Comparison of ENCODE assay signal across 7 cellular contexts in the genomic region with DNA sequence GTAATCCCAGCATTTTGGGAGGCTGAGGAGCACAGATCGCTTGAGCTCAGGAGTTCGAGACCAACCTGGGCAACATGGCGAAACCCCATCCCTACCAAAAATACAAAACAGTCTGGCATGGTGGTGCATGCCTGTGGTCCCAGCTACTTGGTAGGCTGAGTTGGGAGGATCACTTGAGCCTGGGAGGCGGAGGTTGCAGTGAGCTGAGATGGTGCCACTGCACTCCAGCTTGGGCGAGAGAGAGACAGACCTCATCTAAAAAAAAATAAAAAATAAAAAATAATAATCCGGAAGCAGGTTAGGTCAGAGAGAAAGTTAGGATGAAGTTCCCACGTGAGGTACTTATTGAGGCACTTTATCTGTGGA. TPM values are rescaled to one million over a fixed set of nuclear protein-coding genes. Genes with fewer than 3 reads are reported as not detected.
DNase-seq lines count a peak whose midpoint lies in the region; ATAC-seq, FAIRE-seq and TF ChIP-seq lines count a peak whose summit lies in the region.
"Not testable (repeated sequence)": the region's sequence is repeated elsewhere in the genome, so short reads cannot be mapped to it uniquely, and the experiment has no call there.
"Had no signal": no experiment of that assay in that cellular context is flagged by ENCODE, and none has a peak within 500 bp of the region (broad histone marks: within the 10 kb centered on the region; RNA-seq: fewer than 3 reads in every experiment).

No MANE protein-coding gene starts in this region.

- TF ChIP-seq EP300 in HepG2 (IDR thresholded peaks at IDR 0.05; ENCODE audit: low read depth in 2 of 2, low read length in 2 of 2); HepG2 (CRISPR knock-in tag; IDR thresholded peaks at IDR 0.05; ENCODE audit: borderline replicate concordance): not testable (repeated sequence)

- not testable (repeated sequence) for H3K36me3 Mint-ChIP-seq in IgD-negative memory B cell
- peaks cover 45% of the 10 kb centered on the region for H3K36me3 Mint-ChIP-seq in activated T-cell treated with anti-CD3 and anti-CD28 coated beads, Interleukin-2, amount 50 U/mL, for 24 hours (ENCODE audit: low read depth)
- H3K36me3 Mint-ChIP-seq in effector memory CD8-positive, alpha-beta T cell (ENCODE audit: insufficient read depth): peaks cover 15% of the 10 kb centered on the region

- CTCF ChIA-PET in HepG2 (lab: Yijun Ruan, JAX; ENCODE audit: low intra/inter-chr PET ratio, low total read pairs): not testable (repeated sequence)

- peak overlapping the region; percentile 100 for H3K4me3 ChIP-seq in ACC112 (ENCODE audit: low read depth, low read length)
- peak overlapping the region; percentile 58 to 77 (median 73) for H3K4me3 ChIP-seq in HepG2 (replicated peaks in 1 of 3; ENCODE audit: insufficient read depth in 1 of 3, low read depth in 2 of 3, low read length in 3 of 3)

- H3K27ac Mint-ChIP-seq in IgD-negative memory B cell: peak overlapping the region; percentile 92 to 98 (median 95)
- H3K27ac Mint-ChIP-seq in activated T-cell treated with anti-CD3 and anti-CD28 coated beads, Interleukin-2, amount 50 U/mL, for 24 hours: peak overlapping the region; percentile 97
- peak overlapping the region; percentile 97 for H3K27ac Mint-ChIP-seq in effector memory CD8-positive, alpha-beta T cell

- intact Hi-C loops in HepG2 (cut with micrococcal nuclease; ENCODE audit: unreplicated experiment): loop anchor here (2.0 kb wide), 2 partner anchors 26 to 316 kb away; a partner anchor contains a TSS
- intact Hi-C loops in sciatic nerve (cut with DNase I): not testable (repeated sequence)

- H3K79me2 ChIP-seq in ACC112 (ENCODE audit: control insufficient read depth, insufficient read depth, low read length, unreplicated experiment) (peaks cover 16% of the 10 kb centered on the region), HepG2 (ENCODE audit: insufficient read depth, low read length) (peaks cover 17% of the 10 kb centered on the region)

- POLR2A ChIA-PET in HepG2 (lab: Yijun Ruan, JAX): interaction anchor here (0.6 to 7.4 kb wide), 24 partner anchors 9 to 1179 kb away, joined by 3 to 265 read pairs (median 4); a partner anchor contains a TSS

- ATAC-seq in effector memory CD8-positive, alpha-beta T cell (replicated peaks); HepG2: not testable (repeated sequence)
- peak; percentile 1 for ATAC-seq in sciatic nerve

- H3K9me3 ChIP-seq in HepG2 (ENCODE audit: low read length): not testable (repeated sequence)

- not testable (repeated sequence) for TF ChIP-seq POLR2A in HepG2 (IDR thresholded peaks at IDR 0.05; ENCODE audit: insufficient read depth in 1 of 2, low read depth in 2 of 2, low read length in 2 of 2)

- BruUV-seq in HepG2 (replicated peaks; lab: Mats Ljungman, UMichigan): not testable (repeated sequence)

- H3K9me3 Mint-ChIP-seq in IgD-negative memory B cell; activated T-cell treated with anti-CD3 and anti-CD28 coated beads, Interleukin-2, amount 50 U/mL, for 24 hours; effector memory CD8-positive, alpha-beta T cell: not testable (repeated sequence)

- H3K4me1 ChIP-seq in ACC112 (ENCODE audit: control insufficient read depth, insufficient read depth, low read length, unreplicated experiment) (peaks cover 46% of the 10 kb centered on the region), HepG2 (ENCODE audit: insufficient read depth, low read length) (peaks cover 88% of the 10 kb centered on the region)

- WGBS in HepG2 (ENCODE audit: low lambda C conversion rate): 51% methylated on average over 7 of the region's 7 CpGs

- not testable (repeated sequence) for H3K27me3 ChIP-seq in ACC112 (ENCODE audit: insufficient read depth, low read length); HepG2 (ENCODE audit: control insufficient read depth in 1 of 2, insufficient read depth in 2 of 2, low read length in 2 of 2)

- peak overlapping the region; percentile 87 for H3K4me2 ChIP-seq in HepG2 (ENCODE audit: low read depth, low read length)

- H3K4me1 Mint-ChIP-seq in IgD-negative memory B cell: peaks cover 21 to 24% (median 21%) of the 10 kb centered on the region in 3 donors
- peaks cover 40% of the 10 kb centered on the region for H3K4me1 Mint-ChIP-seq in activated T-cell treated with anti-CD3 and anti-CD28 coated beads, Interleukin-2, amount 50 U/mL, for 24 hours (ENCODE audit: low read depth)
- peaks cover 17 to 37% of the 10 kb centered on the region in 2 donors for H3K4me1 Mint-ChIP-seq in effector memory CD8-positive, alpha-beta T cell (ENCODE audit: low read depth in 2 of 2)

- H4K20me1 ChIP-seq in HepG2 (ENCODE audit: insufficient read depth, low read length): not testable (repeated sequence)

- H2AFZ ChIP-seq in ACC112 (ENCODE audit: low read length, unreplicated experiment): peak overlapping the region; percentile 98
- not testable (repeated sequence) for H2AFZ ChIP-seq in HepG2 (ENCODE audit: low read length)

- H3K4me3 Mint-ChIP-seq in IgD-negative memory B cell: peak overlapping the region; percentile 94 to 99 (median 98)
- peak overlapping the region; percentile 90 for H3K4me3 Mint-ChIP-seq in activated T-cell treated with anti-CD3 and anti-CD28 coated beads, Interleukin-2, amount 50 U/mL, for 24 hours
- peak overlapping the region; percentile 89 to 92 for H3K4me3 Mint-ChIP-seq in effector memory CD8-positive, alpha-beta T cell

- peak overlapping the region; percentile 77 for H3K9ac ChIP-seq in HepG2 (ENCODE audit: insufficient read depth, low read depth, low read length)

- DNase-seq in activated T-cell treated with anti-CD3 and anti-CD28 coated beads, Interleukin-2, amount 50 U/mL, for 24 hours; effector memory CD8-positive, alpha-beta T cell; HepG2 (ENCODE audit: low spot score); sciatic nerve (ENCODE audit: low spot score): not testable (repeated sequence)

- not testable (repeated sequence) for H3K27me3 Mint-ChIP-seq in IgD-negative memory B cell; activated T-cell treated with anti-CD3 and anti-CD28 coated beads, Interleukin-2, amount 50 U/mL, for 24 hours; effector memory CD8-positive, alpha-beta T cell

- H3K27ac ChIP-seq in ACC112 (ENCODE audit: low read depth, low read length): peak overlapping the region; percentile 83
- peak overlapping the region; percentile 88 for H3K27ac ChIP-seq in HepG2 (ENCODE audit: extremely low read length, insufficient read depth, low read length)

- not testable (repeated sequence) for TF ChIP-seq RAD21 in HepG2 (CRISPR knock-in tag; IDR thresholded peaks at IDR 0.05)

- FAIRE-seq in HepG2 (lab: Jason Lieb, UNC): not testable (repeated sequence)

- in situ Hi-C loops in HepG2 (cut with HindIII; ENCODE audit: extremely low pct_ligation_motif_present, low pct_unique_long_range_greater_than_20kb): not testable (repeated sequence)

- H3K36me3 ChIP-seq in ACC112 (ENCODE audit: insufficient read depth, low read length) (peaks cover 12% of the 10 kb centered on the region), HepG2 (replicated peaks in 1 of 2; ENCODE audit: control insufficient read depth in 1 of 2, insufficient read depth in 2 of 2, low read length in 2 of 2) (peaks cover 5 to 24% of the 10 kb centered on the region in 2 experiments)

- TF ChIP-seq CTCF in HepG2 (CRISPR knock-in tag; IDR thresholded peaks at IDR 0.05): not testable (repeated sequence)

RNA-seq across cellular contexts. Expression of a gene that starts 0.8 kb away (rescaled TPM):
- 27.9 TPM for polyA plus RNA-seq in IgD-negative memory B cell
- total RNA-seq in HepG2 (2016; rRNA removed; fragmentation: Illumina TruSeq; extraction: Trizol): 54.6 and 64.9 TPM in 2 replicates
- 18.3 and 19.3 TPM in 2 replicates for total RNA-seq in HepG2 (2016; cell fraction: cytosol; rRNA removed; fragmentation: Illumina TruSeq; extraction: Trizol; ENCODE audit: low read depth)
- 53.8 and 56.6 TPM in 2 replicates for total RNA-seq in HepG2 (2016; cell fraction: insoluble cytoplasmic fraction; rRNA removed; fragmentation: Illumina TruSeq; extraction: Trizol)
- 51.5 and 52.7 TPM in 2 replicates for total RNA-seq in HepG2 (2016; cell fraction: membrane; rRNA removed; fragmentation: Illumina TruSeq; extraction: Trizol)
- 46.9 and 61.3 TPM in 2 replicates for total RNA-seq in HepG2 (2016; cell fraction: nucleus; rRNA removed; fragmentation: Illumina TruSeq; extraction: Trizol)
- 51.7 and 55.5 TPM in 2 replicates for polyA plus RNA-seq in HepG2 (2011; rRNA removed)
- polyA plus RNA-seq in HepG2 (2011; cell fraction: cytosol; rRNA removed): 35.2 and 38.4 TPM in 2 replicates
- 69.3 and 71.6 TPM in 2 replicates for polyA plus RNA-seq in HepG2 (2011; cell fraction: nucleus; rRNA removed)
- 35.8 and 43.5 TPM in 2 replicates for polyA plus RNA-seq in HepG2 (2012)
- 12.2 and 14.5 TPM in 2 replicates for polyA plus RNA-seq in HepG2 (2016; cell fraction: cytosol; fragmentation: Illumina TruSeq; extraction: Trizol; ENCODE audit: low read depth)
- polyA plus RNA-seq in HepG2 (2016; cell fraction: insoluble cytoplasmic fraction; fragmentation: Illumina TruSeq; extraction: Trizol; ENCODE audit: low read depth): 51.0 and 65.3 TPM in 2 replicates
- polyA plus RNA-seq in HepG2 (2016; cell fraction: membrane; fragmentation: Illumina TruSeq; extraction: Trizol; ENCODE audit: low read depth): 41.4 and 44.8 TPM in 2 replicates
- 82.4 and 96.0 TPM in 2 replicates for polyA plus RNA-seq in HepG2 (2016; cell fraction: nucleus; fragmentation: Illumina TruSeq; extraction: Trizol; ENCODE audit: insufficient read depth, low read depth)
- 82.5 and 134 TPM in 2 replicates for polyA minus RNA-seq in HepG2 (2011; rRNA and poly(A)+ RNA removed; ENCODE audit: low replicate concordance)
- polyA minus RNA-seq in HepG2 (2011; cell fraction: cytosol; rRNA and poly(A)+ RNA removed): 41.4 and 46.1 TPM in 2 replicates
- 68.1 and 69.0 TPM in 2 replicates for polyA minus RNA-seq in HepG2 (2011; cell fraction: nucleus; rRNA and poly(A)+ RNA removed)
- total RNA-seq in sciatic nerve: 35.2 TPM

RNA-seq across cellular contexts. Expression of a gene that starts 19.4 kb away (rescaled TPM):
- polyA plus RNA-seq in IgD-negative memory B cell (not detected), HepG2 (2011; rRNA removed) (3.7 and 7.2 TPM in 2 replicates)
- total RNA-seq in HepG2 (2016; rRNA removed; fragmentation: Illumina TruSeq; extraction: Trizol) (30.6 and 38.1 TPM in 2 replicates), sciatic nerve (32.2 TPM)
- total RNA-seq in HepG2 (2016; cell fraction: cytosol; rRNA removed; fragmentation: Illumina TruSeq; extraction: Trizol; ENCODE audit: low read depth): 5.3 and 5.6 TPM in 2 replicates
- 31.5 and 38.6 TPM in 2 replicates for total RNA-seq in HepG2 (2016; cell fraction: insoluble cytoplasmic fraction; rRNA removed; fragmentation: Illumina TruSeq; extraction: Trizol)
- 8.7 and 10.6 TPM in 2 replicates for total RNA-seq in HepG2 (2016; cell fraction: membrane; rRNA removed; fragmentation: Illumina TruSeq; extraction: Trizol)
- 10.8 and 11.2 TPM in 2 replicates for total RNA-seq in HepG2 (2016; cell fraction: nucleus; rRNA removed; fragmentation: Illumina TruSeq; extraction: Trizol)
- polyA plus RNA-seq in HepG2 (2011; cell fraction: cytosol; rRNA removed): 6.2 and 10.3 TPM in 2 replicates
- polyA plus RNA-seq in HepG2 (2011; cell fraction: nucleus; rRNA removed): 4.8 and 7.4 TPM in 2 replicates
- polyA plus RNA-seq in HepG2 (2012): 14.9 and 15.6 TPM in 2 replicates
- polyA plus RNA-seq in HepG2 (2016; cell fraction: cytosol; fragmentation: Illumina TruSeq; extraction: Trizol; ENCODE audit: low read depth): 4.0 and 4.8 TPM in 2 replicates
- polyA plus RNA-seq in HepG2 (2016; cell fraction: insoluble cytoplasmic fraction; fragmentation: Illumina TruSeq; extraction: Trizol; ENCODE audit: low read depth): 25.5 and 29.7 TPM in 2 replicates
- polyA plus RNA-seq in HepG2 (2016; cell fraction: membrane; fragmentation: Illumina TruSeq; extraction: Trizol; ENCODE audit: low read depth): 6.4 and 7.3 TPM in 2 replicates
- 14.8 and 19.3 TPM in 2 replicates for polyA plus RNA-seq in HepG2 (2016; cell fraction: nucleus; fragmentation: Illumina TruSeq; extraction: Trizol; ENCODE audit: insufficient read depth, low read depth)
- 2.2 and 5.6 TPM in 2 replicates for polyA minus RNA-seq in HepG2 (2011; rRNA and poly(A)+ RNA removed; ENCODE audit: low replicate concordance)
- 2.0 and 3.5 TPM in 2 replicates for polyA minus RNA-seq in HepG2 (2011; cell fraction: cytosol; rRNA and poly(A)+ RNA removed)
- 5.7 and 8.7 TPM in 2 replicates for polyA minus RNA-seq in HepG2 (2011; cell fraction: nucleus; rRNA and poly(A)+ RNA removed)
- total RNA-seq: dermis blood vessel endothelial cell had no signal

RNA-seq across cellular contexts. Expression of a gene that starts 27.0 kb away (rescaled TPM):
- polyA plus RNA-seq in IgD-negative memory B cell (not detected), HepG2 (2011; rRNA removed) (1.3 and 1.5 TPM in 2 replicates)
- total RNA-seq in HepG2 (2016; rRNA removed; fragmentation: Illumina TruSeq; extraction: Trizol) (0.24 and 0.44 TPM in 2 replicates), sciatic nerve (5.5 TPM)
- 0.26 and 0.30 TPM in 2 replicates for total RNA-seq in HepG2 (2016; cell fraction: cytosol; rRNA removed; fragmentation: Illumina TruSeq; extraction: Trizol; ENCODE audit: low read depth)
- total RNA-seq in HepG2 (2016; cell fraction: insoluble cytoplasmic fraction; rRNA removed; fragmentation: Illumina TruSeq; extraction: Trizol): 0.19 and 1.1 TPM in 2 replicates
- 0.49 and 0.52 TPM in 2 replicates for total RNA-seq in HepG2 (2016; cell fraction: membrane; rRNA removed; fragmentation: Illumina TruSeq; extraction: Trizol)
- total RNA-seq in HepG2 (2016; cell fraction: nucleus; rRNA removed; fragmentation: Illumina TruSeq; extraction: Trizol): 0.47 and 0.75 TPM in 2 replicates
- polyA plus RNA-seq in HepG2 (2011; cell fraction: cytosol; rRNA removed): 0.85 and 0.98 TPM in 2 replicates
- 2.6 and 3.1 TPM in 2 replicates for polyA plus RNA-seq in HepG2 (2011; cell fraction: nucleus; rRNA removed)
- polyA plus RNA-seq in HepG2 (2012): 0.56 and 0.67 TPM in 2 replicates
- 0.34 and 0.51 TPM in 2 replicates for polyA plus RNA-seq in HepG2 (2016; cell fraction: cytosol; fragmentation: Illumina TruSeq; extraction: Trizol; ENCODE audit: low read depth)
- polyA plus RNA-seq in HepG2 (2016; cell fraction: insoluble cytoplasmic fraction; fragmentation: Illumina TruSeq; extraction: Trizol; ENCODE audit: low read depth): 0.59 and 0.66 TPM in 2 replicates
- 0.59 and 0.63 TPM in 2 replicates for polyA plus RNA-seq in HepG2 (2016; cell fraction: membrane; fragmentation: Illumina TruSeq; extraction: Trizol; ENCODE audit: low read depth)
- 2.9 and 3.2 TPM in 2 replicates for polyA plus RNA-seq in HepG2 (2016; cell fraction: nucleus; fragmentation: Illumina TruSeq; extraction: Trizol; ENCODE audit: insufficient read depth, low read depth)
- 2.0 and 12.2 TPM in 2 replicates for polyA minus RNA-seq in HepG2 (2011; rRNA and poly(A)+ RNA removed; ENCODE audit: low replicate concordance)
- 0.40 and 0.88 TPM in 2 replicates for polyA minus RNA-seq in HepG2 (2011; cell fraction: cytosol; rRNA and poly(A)+ RNA removed)
- 0.87 and 1.3 TPM in 2 replicates for polyA minus RNA-seq in HepG2 (2011; cell fraction: nucleus; rRNA and poly(A)+ RNA removed)

RNA-seq across cellular contexts. Expression of a gene that starts 27.6 kb away (rescaled TPM):
- 224 TPM for polyA plus RNA-seq in IgD-negative memory B cell
- total RNA-seq in HepG2 (2016; rRNA removed; fragmentation: Illumina TruSeq; extraction: Trizol): 71.6 and 82.0 TPM in 2 replicates
- total RNA-seq in HepG2 (2016; cell fraction: cytosol; rRNA removed; fragmentation: Illumina TruSeq; extraction: Trizol; ENCODE audit: low read depth): 62.2 and 107 TPM in 2 replicates
- 70.2 and 88.8 TPM in 2 replicates for total RNA-seq in HepG2 (2016; cell fraction: insoluble cytoplasmic fraction; rRNA removed; fragmentation: Illumina TruSeq; extraction: Trizol)
- 84.4 and 106 TPM in 2 replicates for total RNA-seq in HepG2 (2016; cell fraction: membrane; rRNA removed; fragmentation: Illumina TruSeq; extraction: Trizol)
- total RNA-seq in HepG2 (2016; cell fraction: nucleus; rRNA removed; fragmentation: Illumina TruSeq; extraction: Trizol): 18.4 and 19.5 TPM in 2 replicates
- 53.0 and 55.0 TPM in 2 replicates for polyA plus RNA-seq in HepG2 (2011; rRNA removed)
- polyA plus RNA-seq in HepG2 (2011; cell fraction: cytosol; rRNA removed): 64.0 and 68.8 TPM in 2 replicates
- 15.7 and 16.8 TPM in 2 replicates for polyA plus RNA-seq in HepG2 (2011; cell fraction: nucleus; rRNA removed)
- 30.1 and 33.7 TPM in 2 replicates for polyA plus RNA-seq in HepG2 (2012)
- 46.3 and 86.6 TPM in 2 replicates for polyA plus RNA-seq in HepG2 (2016; cell fraction: cytosol; fragmentation: Illumina TruSeq; extraction: Trizol; ENCODE audit: low read depth)
- polyA plus RNA-seq in HepG2 (2016; cell fraction: insoluble cytoplasmic fraction; fragmentation: Illumina TruSeq; extraction: Trizol; ENCODE audit: low read depth): 52.0 and 58.2 TPM in 2 replicates
- polyA plus RNA-seq in HepG2 (2016; cell fraction: membrane; fragmentation: Illumina TruSeq; extraction: Trizol; ENCODE audit: low read depth): 51.4 and 62.9 TPM in 2 replicates
- 29.1 and 31.5 TPM in 2 replicates for polyA plus RNA-seq in HepG2 (2016; cell fraction: nucleus; fragmentation: Illumina TruSeq; extraction: Trizol; ENCODE audit: insufficient read depth, low read depth)
- 27.5 and 131 TPM in 2 replicates for polyA minus RNA-seq in HepG2 (2011; rRNA and poly(A)+ RNA removed; ENCODE audit: low replicate concordance)
- polyA minus RNA-seq in HepG2 (2011; cell fraction: cytosol; rRNA and poly(A)+ RNA removed): 8.7 and 10.3 TPM in 2 replicates
- polyA minus RNA-seq in HepG2 (2011; cell fraction: nucleus; rRNA and poly(A)+ RNA removed): 10.3 and 10.8 TPM in 2 replicates
- 45.8 TPM for total RNA-seq in sciatic nerve

RNA-seq across cellular contexts. Expression of a gene that starts 59.1 kb away (rescaled TPM):
- 13.7 TPM for polyA plus RNA-seq in IgD-negative memory B cell
- total RNA-seq in HepG2 (2016; rRNA removed; fragmentation: Illumina TruSeq; extraction: Trizol): 57.9 and 95.5 TPM in 2 replicates
- 19.2 and 25.1 TPM in 2 replicates for total RNA-seq in HepG2 (2016; cell fraction: cytosol; rRNA removed; fragmentation: Illumina TruSeq; extraction: Trizol; ENCODE audit: low read depth)
- 56.8 and 91.5 TPM in 2 replicates for total RNA-seq in HepG2 (2016; cell fraction: insoluble cytoplasmic fraction; rRNA removed; fragmentation: Illumina TruSeq; extraction: Trizol)
- 22.2 and 24.7 TPM in 2 replicates for total RNA-seq in HepG2 (2016; cell fraction: membrane; rRNA removed; fragmentation: Illumina TruSeq; extraction: Trizol)
- 29.8 and 36.8 TPM in 2 replicates for total RNA-seq in HepG2 (2016; cell fraction: nucleus; rRNA removed; fragmentation: Illumina TruSeq; extraction: Trizol)
- polyA plus RNA-seq in HepG2 (2011; rRNA removed): 14.0 and 16.7 TPM in 2 replicates
- 11.8 and 12.2 TPM in 2 replicates for polyA plus RNA-seq in HepG2 (2011; cell fraction: cytosol; rRNA removed)
- 15.3 and 17.4 TPM in 2 replicates for polyA plus RNA-seq in HepG2 (2011; cell fraction: nucleus; rRNA removed)
- 13.0 and 24.8 TPM in 2 replicates for polyA plus RNA-seq in HepG2 (2012)
- 3.3 and 3.8 TPM in 2 replicates for polyA plus RNA-seq in HepG2 (2016; cell fraction: cytosol; fragmentation: Illumina TruSeq; extraction: Trizol; ENCODE audit: low read depth)
- polyA plus RNA-seq in HepG2 (2016; cell fraction: insoluble cytoplasmic fraction; fragmentation: Illumina TruSeq; extraction: Trizol; ENCODE audit: low read depth): 55.6 and 59.8 TPM in 2 replicates
- polyA plus RNA-seq in HepG2 (2016; cell fraction: membrane; fragmentation: Illumina TruSeq; extraction: Trizol; ENCODE audit: low read depth): 8.3 and 9.6 TPM in 2 replicates
- polyA plus RNA-seq in HepG2 (2016; cell fraction: nucleus; fragmentation: Illumina TruSeq; extraction: Trizol; ENCODE audit: insufficient read depth, low read depth): 35.4 and 37.2 TPM in 2 replicates
- polyA minus RNA-seq in HepG2 (2011; rRNA and poly(A)+ RNA removed; ENCODE audit: low replicate concordance): 65.5 and 353 TPM in 2 replicates
- polyA minus RNA-seq in HepG2 (2011; cell fraction: cytosol; rRNA and poly(A)+ RNA removed): 20.2 and 21.7 TPM in 2 replicates
- polyA minus RNA-seq in HepG2 (2011; cell fraction: nucleus; rRNA and poly(A)+ RNA removed): 17.5 and 21.2 TPM in 2 replicates
- 15.0 TPM for total RNA-seq in sciatic nerve
